Comparison of ENCODE assay signal across 15 cellular contexts in genomic region chr5:113193311-113193978, GRCh38.
DNase-seq lines count a peak whose midpoint lies in the region; ATAC-seq and TF ChIP-seq lines count a peak whose summit lies in the region.
"Had no signal": no experiment of that assay in that cellular context is flagged by ENCODE, and none has a peak within 500 bp of the region (broad histone marks: within the 10 kb centered on the region; RNA-seq: fewer than 3 reads in every experiment).

No MANE protein-coding gene starts in this region.

- no peak overlapping the region for H3K9ac ChIP-seq in endodermal cell (ENCODE audit: extremely low read depth, low read length, poor library complexity, severe bottlenecking)
- H3K9ac ChIP-seq: GM23248 had no signal

- peaks cover 92% of the 10 kb centered on the region for H3K36me3 Mint-ChIP-seq in endodermal cell (ENCODE audit: low read depth)

- TF ChIP-seq CTCF in endodermal cell (conservative IDR thresholded peaks at IDR 0.05) (no peak), right lobe of liver (IDR thresholded peaks at IDR 0.05) (no peak)

- H3K9me3 ChIP-seq in endodermal cell (ENCODE audit: control insufficient read depth, low read length) (peaks cover 17% of the 10 kb centered on the region), right lobe of liver (no peaks in the 10 kb centered on the region)

- intact Hi-C loops in right lobe of liver (cut with DNase I), result no loop called here

- no peak overlapping the region for H3K27ac Mint-ChIP-seq in endodermal cell
- H3K27ac Mint-ChIP-seq: CD4-positive, alpha-beta memory T cell had no signal

- no peaks in the 10 kb centered on the region for H3K27me3 ChIP-seq in endodermal cell (ENCODE audit: control insufficient read depth, insufficient read depth, low read length, poor library complexity, severe bottlenecking)
- no peaks in the 10 kb centered on the region for H3K27me3 ChIP-seq in right lobe of liver

- peak; percentile 20 for ATAC-seq in left lobe of liver
- ATAC-seq in right lobe of liver, result peak in 3 of 4 donors; percentile 16 to 36 (median 21)
- no peak for ATAC-seq in HG03439 (IDR thresholded peaks at IDR 0.05; ENCODE audit: unreplicated experiment)
- ATAC-seq in GM18498 (IDR thresholded peaks at IDR 0.05; ENCODE audit: unreplicated experiment), result no peak

- no peak overlapping the region for H3K27ac ChIP-seq in endodermal cell (ENCODE audit: low read depth, low read length)
- H3K27ac ChIP-seq in right lobe of liver, result peak overlapping the region in 2 of 3 donors; percentile 18 to 68
- H3K27ac ChIP-seq: GM23248 had no signal

- no peak overlapping the region for H3K4me3 Mint-ChIP-seq in endodermal cell
- H3K4me3 Mint-ChIP-seq: CD4-positive, alpha-beta memory T cell had no signal

- DNase-seq in endodermal cell (no peak), left lobe of liver (ENCODE audit: low spot score) (no peak), right lobe of liver (no peak), NCI-H1105 treated with DMSO at 0.1 percent for 48 hours (lab: John Stamatoyannopoulos, UW) (no peak)
- DNase-seq: C1 segment of cervical spinal cord; Calu3; CD4-positive, alpha-beta memory T cell; COR-L47; DMS79 treated with DMSO at 0.1 percent for 48 hours; GF-D8; GM23248; H7; HCEC 1CT had no signal

- TF ChIP-seq POLR2A in right lobe of liver (IDR thresholded peaks at IDR 0.05), result no peak

- peaks cover 99% of the 10 kb centered on the region for H3K36me3 ChIP-seq in endodermal cell (ENCODE audit: control insufficient read depth, insufficient read depth, low read length)
- no peaks in the 10 kb centered on the region for H3K36me3 ChIP-seq in right lobe of liver

- H3K9me3 Mint-ChIP-seq in endodermal cell, result no peaks in the 10 kb centered on the region

- H3K4me1 Mint-ChIP-seq in endodermal cell, result peaks cover 53% of the 10 kb centered on the region

- H3K4me1 ChIP-seq in endodermal cell (ENCODE audit: control insufficient read depth, insufficient read depth, low read length), result peaks cover 13% of the 10 kb centered on the region
- peaks cover 0 to 50% (median 3%) of the 10 kb centered on the region in 4 donors for H3K4me1 ChIP-seq in right lobe of liver

- 85% methylated on average over 3 of the region's 5 CpGs; no CpG with 5 or more reads in 1 of the 2 experiments for WGBS in endodermal cell (ENCODE audit: insufficient coverage in 1 of 2, insufficient read length in 1 of 2), 2 experiments
- WGBS in right lobe of liver (ENCODE audit: insufficient coverage, low coverage, low lambda C conversion rate, missing lambda C conversion rate), result 50% methylated on average over 5 of the region's 5 CpGs

- no peaks in the 10 kb centered on the region for H3K27me3 Mint-ChIP-seq in endodermal cell (ENCODE audit: insufficient read depth)
- H3K27me3 Mint-ChIP-seq: CD4-positive, alpha-beta memory T cell had no signal

- H3K4me3 ChIP-seq in endodermal cell (ENCODE audit: low read length) (peak overlapping the region; percentile 28), right lobe of liver (no peak overlapping the region)
- H3K4me3 ChIP-seq: GM23248 had no signal

Comparison
In these comparisons a context has a peak if more than half of its experiments do, and no peak if none do; other contexts are left out.
1. ATAC-seq: peak in left lobe of liver (single experiment) and right lobe of liver (3 of 4); none in HG03439 (single experiment) and GM18498 (single experiment).